37 cellular contexts compared by ENCODE assay signal in the genomic region with DNA sequence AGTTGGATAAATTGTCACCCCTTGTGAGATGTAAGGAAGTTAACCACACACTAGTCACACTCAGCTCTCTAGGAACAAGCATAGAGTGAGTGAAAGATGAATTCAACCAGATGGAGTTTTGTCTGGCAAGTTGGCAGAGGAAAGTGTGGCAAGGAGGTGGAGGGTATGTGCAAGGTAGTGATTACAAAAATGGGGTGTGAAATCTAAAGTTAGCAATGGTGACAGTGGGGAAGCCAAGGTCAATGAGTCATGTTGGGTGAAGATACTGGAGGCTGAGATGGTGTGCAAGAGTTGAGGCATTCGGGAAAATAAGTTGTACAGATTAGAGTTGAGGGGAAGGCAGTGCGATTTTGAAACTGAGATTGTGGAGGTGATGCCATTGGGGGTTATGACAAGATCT. TPM values are rescaled to one million over a fixed set of nuclear protein-coding genes. Genes with fewer than 3 reads are reported as not detected.
"Had no signal": no experiment of that assay in that cellular context is flagged by ENCODE, and none has a peak within 500 bp of the region (broad histone marks: within the 10 kb centered on the region; RNA-seq: fewer than 3 reads in every experiment).

No MANE protein-coding gene starts in this region.

- H3K36me3 Mint-ChIP-seq: stimulated activated naive B cell treated with anti-CD40 and anti-IgM and Interleukin-4, amounts not matched to agents 10 μg/mL and 1 μg/mL and 100 μg/mL, for 72 hours had no signal

- H3K27ac ChIP-seq: breast epithelium, esophagus muscularis mucosa, left lung, neutrophil, sigmoid colon, SK-N-MC, tibial nerve, WERI-Rb-1 had no signal

- H3K9me3 Mint-ChIP-seq: activated CD4-positive, alpha-beta memory T cell treated with anti-CD3 and anti-CD28 coated beads, Interleukin-2, amount 10 ng/mL, durations not matched to agents 7 days and 5 days; activated naive CD4-positive, alpha-beta T cell treated with anti-CD3 and anti-CD28 coated beads for 36 hours; central memory CD8-positive, alpha-beta T cell; dendritic cell treated with granulocyte-macrophage colony-stimulating factor and Interleukin-4, amounts not matched to agents 40 ng/mL and 50 ng/mL, for 4 days; nephron; T-helper 1 cell treated with Interleukin-12 subunit alpha and Interleukin-12 subunit beta and Interleukin-4 antibody, amounts not matched to agents 30 μg/mL and 1 μg/mL, for 36 hours had no signal

- H3K4me1 ChIP-seq: breast epithelium, esophagus muscularis mucosa, left lung, sigmoid colon, tibial nerve had no signal

- H3K4me3 ChIP-seq: breast epithelium, esophagus muscularis mucosa, heart right ventricle, left lung, sigmoid colon, SK-N-MC, tibial nerve had no signal

- H3K9me3 ChIP-seq: breast epithelium, esophagus muscularis mucosa, heart right ventricle, left lung, neutrophil, sigmoid colon, tibial nerve had no signal

- DNase-seq: activated CD4-positive, alpha-beta memory T cell treated with anti-CD3 and anti-CD28 coated beads, Interleukin-2, amount 10 ng/mL, durations not matched to agents 7 days and 5 days; activated CD4-positive, alpha-beta T cell treated with anti-CD3 and anti-CD28 coated beads, Interleukin-2, amount 10 ng/mL, durations not matched to agents 24 days and 14 days; activated CD8-positive, alpha-beta memory T cell treated with anti-CD3 and anti-CD28 coated beads, Interleukin-2, amount 50 U/mL, for 48 hours; activated effector memory CD4-positive, alpha-beta T cell treated with Interleukin-2 at 50 U/mL for 16 hours; activated naive CD4-positive, alpha-beta T cell treated with anti-CD3 and anti-CD28 coated beads for 36 hours; activated T-cell treated with anti-CD3 and anti-CD28 coated beads, Interleukin-2, amount 50 U/mL, for 4 hours; amygdala; foreskin keratinocyte; heart right ventricle; kidney glomerular epithelial cell; left lung; sigmoid colon; small intestine; stimulated activated CD4-positive, alpha-beta T cell treated with anti-CD3 and anti-CD28 coated beads, Interleukin-1b, Interleukin-23, amount 100 ng/mL, for 48 hours; stimulated activated CD4-positive, alpha-beta T cell treated with anti-CD3 and anti-CD28 coated beads, Interleukin-4, amount 100 ng/mL, for 4 hours; stimulated activated CD8-positive, alpha-beta memory T cell treated with anti-CD3 and anti-CD28 coated beads, Interleukin-4, amount 100 ng/mL, for 48 hours; stimulated activated naive B cell treated with anti-CD40 and anti-IgM and Interleukin-4, amounts not matched to agents 10 μg/mL and 1 μg/mL and 100 μg/mL, for 72 hours; SW 1271; T-helper 9 cell; WERI-Rb-1 had no signal

- ATAC-seq: activated CD4-positive, CD25-positive, alpha-beta regulatory T cell treated with anti-CD3 and anti-CD28 coated beads, Interleukin-2, amount 50 U/mL, for 24 hours; activated T-cell treated with anti-CD3 and anti-CD28 coated beads, Interleukin-2, amount 50 U/mL, for 4 hours; foreskin keratinocyte; left lung; stimulated activated naive B cell treated with anti-CD40 and anti-IgM and Interleukin-4, amounts not matched to agents 10 μg/mL and 1 μg/mL and 100 μg/mL, for 72 hours had no signal

- FAIRE-seq: small intestine, TTC549 had no signal

- H3K4me3 Mint-ChIP-seq: activated CD4-positive, alpha-beta memory T cell treated with anti-CD3 and anti-CD28 coated beads, Interleukin-2, amount 10 ng/mL, durations not matched to agents 7 days and 5 days; activated CD4-positive, alpha-beta T cell treated with anti-CD3 and anti-CD28 coated beads, Interleukin-2, amount 10 ng/mL, durations not matched to agents 24 days and 14 days; activated naive CD4-positive, alpha-beta T cell treated with anti-CD3 and anti-CD28 coated beads for 36 hours; activated T-cell treated with anti-CD3 and anti-CD28 coated beads, Interleukin-2, amount 50 U/mL, for 4 hours; central memory CD8-positive, alpha-beta T cell; dendritic cell treated with granulocyte-macrophage colony-stimulating factor and Interleukin-4, amounts not matched to agents 40 ng/mL and 50 ng/mL, for 4 days; nephron; stimulated activated naive B cell treated with anti-CD40 and anti-IgM and Interleukin-4, amounts not matched to agents 10 μg/mL and 1 μg/mL and 100 μg/mL, for 72 hours; T-helper 1 cell treated with Interleukin-12 subunit alpha and Interleukin-12 subunit beta and Interleukin-4 antibody, amounts not matched to agents 30 μg/mL and 1 μg/mL, for 36 hours had no signal

- H3K27ac Mint-ChIP-seq: activated CD4-positive, alpha-beta memory T cell treated with anti-CD3 and anti-CD28 coated beads, Interleukin-2, amount 10 ng/mL, durations not matched to agents 7 days and 5 days; activated CD4-positive, alpha-beta T cell treated with anti-CD3 and anti-CD28 coated beads, Interleukin-2, amount 10 ng/mL, durations not matched to agents 24 days and 14 days; activated naive CD4-positive, alpha-beta T cell treated with anti-CD3 and anti-CD28 coated beads for 36 hours; dendritic cell treated with granulocyte-macrophage colony-stimulating factor and Interleukin-4, amounts not matched to agents 40 ng/mL and 50 ng/mL, for 4 days; nephron; progenitor cell of endocrine pancreas; stimulated activated naive B cell treated with anti-CD40 and anti-IgM and Interleukin-4, amounts not matched to agents 10 μg/mL and 1 μg/mL and 100 μg/mL, for 72 hours; T-helper 1 cell treated with Interleukin-12 subunit alpha and Interleukin-12 subunit beta and Interleukin-4 antibody, amounts not matched to agents 30 μg/mL and 1 μg/mL, for 36 hours had no signal

- H3K27me3 ChIP-seq: heart right ventricle, sigmoid colon, tibial nerve had no signal

- H3K4me1 Mint-ChIP-seq: central memory CD8-positive, alpha-beta T cell; nephron; stimulated activated naive B cell treated with anti-CD40 and anti-IgM and Interleukin-4, amounts not matched to agents 10 μg/mL and 1 μg/mL and 100 μg/mL, for 72 hours had no signal

- H3K36me3 ChIP-seq: breast epithelium, esophagus muscularis mucosa, heart right ventricle, left lung, neutrophil, sigmoid colon, tibial nerve, WERI-Rb-1 had no signal

- H3K27me3 Mint-ChIP-seq: dendritic cell treated with granulocyte-macrophage colony-stimulating factor and Interleukin-4, amounts not matched to agents 40 ng/mL and 50 ng/mL, for 4 days; progenitor cell of endocrine pancreas had no signal

RNA-seq across cellular contexts. Expression of gene MRGPRX2, which starts 33.7 kb away (rescaled TPM):
- total RNA-seq: activated CD4-positive, alpha-beta memory T cell treated with anti-CD3 and anti-CD28 coated beads, Interleukin-2, amount 10 ng/mL, durations not matched to agents 7 days and 5 days; activated naive CD4-positive, alpha-beta T cell treated with anti-CD3 and anti-CD28 coated beads for 36 hours; activated T-cell treated with anti-CD3 and anti-CD28 coated beads, Interleukin-2, amount 50 U/mL, for 4 hours; foreskin keratinocyte; left lung; lung microvascular endothelial cell; osteocyte; progenitor cell of endocrine pancreas; renal cortical epithelial cell; sigmoid colon; temporal lobe; tibial nerve; urinary bladder had no signal
- polyA plus RNA-seq: foreskin keratinocyte, heart right ventricle, sigmoid colon had no signal
